1 cellular context compared by ENCODE assay signal in genomic region chr15:70198441-70199123, GRCh38.
TF ChIP-seq lines count a peak whose summit lies in the region.

No MANE protein-coding gene starts in this region.

TF ChIP-seq in H1, 55 proteins besides CTCF, POLR2A, EP300 and RAD21:
- TF ChIP-seq CBX5 (IDR thresholded peaks at IDR 0.05; ENCODE audit: low read depth, low read length) = no peak
- TF ChIP-seq ASH2L (IDR thresholded peaks at IDR 0.05; ENCODE audit: low read length) = no peak
- no peak for TF ChIP-seq ATF3 (IDR thresholded peaks at IDR 0.05; ENCODE audit: insufficient read depth, low read depth, low read length)
- no peak for TF ChIP-seq TAF1 (IDR thresholded peaks at IDR 0.05; ENCODE audit: low read depth, low read length)
- no peak for TF ChIP-seq SAP30 (IDR thresholded peaks at IDR 0.05; ENCODE audit: insufficient read depth, insufficient replicate concordance, low read length)
- no peak for TF ChIP-seq CTBP2 (IDR thresholded peaks at IDR 0.05; ENCODE audit: borderline replicate concordance, insufficient read depth, insufficient read length, low read length)
- TF ChIP-seq ATF2 (IDR thresholded peaks at IDR 0.05; ENCODE audit: low read length) = no peak
- TF ChIP-seq KDM4A (IDR thresholded peaks at IDR 0.05; ENCODE audit: low read depth, low read length, severe bottlenecking) = no peak
- no peak for TF ChIP-seq SP1 (IDR thresholded peaks at IDR 0.05; ENCODE audit: low read depth, low read length)
- no peak for TF ChIP-seq PHF8 (conservative IDR thresholded peaks at IDR 0.05; ENCODE audit: low read depth, low read length)
- no peak for TF ChIP-seq SRF (IDR thresholded peaks at IDR 0.05; ENCODE audit: low read depth, low read length)
- TF ChIP-seq USF2 (IDR thresholded peaks at IDR 0.05; ENCODE audit: low read length) = no peak
- TF ChIP-seq POLR2AphosphoS5 (IDR thresholded peaks at IDR 0.05; ENCODE audit: low read depth, low read length) = no peak
- TF ChIP-seq CBX8 (IDR thresholded peaks at IDR 0.05; ENCODE audit: borderline replicate concordance, low read depth, low read length) = no peak
- no peak for TF ChIP-seq MAX (IDR thresholded peaks at IDR 0.05)
- TF ChIP-seq GABPA (IDR thresholded peaks at IDR 0.05; ENCODE audit: borderline replicate concordance, insufficient read depth, low read length) = no peak
- no peak for TF ChIP-seq POU5F1 (IDR thresholded peaks at IDR 0.05; ENCODE audit: low read depth, low read length)
- no peak for TF ChIP-seq SP4 (IDR thresholded peaks at IDR 0.05; ENCODE audit: low read length)
- no peak for TF ChIP-seq HDAC6 (IDR thresholded peaks at IDR 0.05; ENCODE audit: low read depth, low read length)
- no peak for TF ChIP-seq RNF2 (IDR thresholded peaks at IDR 0.05; ENCODE audit: borderline replicate concordance, low read depth, low read length, missing control alignments, poor library complexity, severe bottlenecking)
